In the genomic region with DNA sequence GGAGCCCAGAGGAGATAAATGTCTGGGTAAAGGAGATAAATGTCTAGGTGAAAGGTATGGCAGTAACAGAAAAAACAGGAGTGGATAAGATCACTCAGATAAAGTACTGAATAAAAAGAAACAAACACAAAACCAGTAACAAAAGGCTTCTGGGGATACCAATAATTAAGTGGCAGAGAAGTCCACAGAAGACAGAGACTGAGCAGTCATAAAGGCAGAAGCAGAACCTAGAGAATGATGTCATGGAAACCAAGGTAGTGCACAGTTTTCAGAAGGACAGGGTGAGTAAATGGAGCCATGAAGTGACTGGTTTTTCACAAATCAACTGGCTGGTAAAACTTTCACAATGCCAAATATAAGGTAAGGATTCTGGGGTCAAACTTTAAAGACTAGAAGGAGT, we compare ENCODE assay signal across 14 cellular contexts.
A peak's percentile ranks its signal among the peaks of the same experiment; 100 is the strongest.
DNase-seq lines count a peak whose midpoint lies in the region; ATAC-seq, FAIRE-seq and TF ChIP-seq lines count a peak whose summit lies in the region.
"Had no signal": no experiment of that assay in that cellular context is flagged by ENCODE, and none has a peak within 500 bp of the region (broad histone marks: within the 10 kb centered on the region; RNA-seq: fewer than 3 reads in every experiment).

No MANE protein-coding gene starts in this region.

- no peak for TF ChIP-seq POLR2A in H54 (IDR thresholded peaks at IDR 0.05; ENCODE audit: low read depth, low read length)

- ATAC-seq in GM18498 (IDR thresholded peaks at IDR 0.05; ENCODE audit: unreplicated experiment): peak; percentile 92
- peak; percentile 73 for ATAC-seq in GM19372 (IDR thresholded peaks at IDR 0.05; ENCODE audit: low read depth, unreplicated experiment)
- peak; percentile 86 for ATAC-seq in HG02642 (IDR thresholded peaks at IDR 0.05; ENCODE audit: poor library complexity, unreplicated experiment)
- peak; percentile 66 for ATAC-seq in HG03558 (IDR thresholded peaks at IDR 0.05; ENCODE audit: extremely low read depth, unreplicated experiment)
- no peak for ATAC-seq in SK-N-SH treated with all-trans-retinoic acid at 6 μM for 48 hours
- ATAC-seq: PC-3 had no signal

- no peak for FAIRE-seq in H54 (lab: Jason Lieb, UNC)

- DNase-seq in NCI-H1694 (lab: John Stamatoyannopoulos, UW): no peak
- DNase-seq in stimulated activated naive CD4-positive, alpha-beta T cell (lab: John Stamatoyannopoulos, UW): no peak
- DNase-seq in H54 (ENCODE audit: insufficient read length, low spot score): no peak
- DNase-seq: activated CD4-positive, alpha-beta T cell treated with anti-CD3 and anti-CD28 coated beads for 1 hour; activated effector memory CD4-positive, alpha-beta T cell treated with anti-CD3 and anti-CD28 coated beads, Interleukin-2, amount 50 U/mL, for 16 hours; central memory CD4-positive, alpha-beta T cell; head of caudate nucleus; PC-3; stimulated activated CD4-positive, alpha-beta T cell treated with anti-CD3 and anti-CD28 coated beads, Interleukin-4, amount 100 ng/mL, for 24 hours had no signal

TF ChIP-seq in SK-N-SH treated with all-trans-retinoic acid at 6 μM for 48 hours, 23 proteins besides CTCF, POLR2A, EP300 and RAD21:
- TF ChIP-seq ISL1 (CRISPR knock-in tag; IDR thresholded peaks at IDR 0.05): no peak
- no peak for TF ChIP-seq GLIS3 (CRISPR knock-in tag; IDR thresholded peaks at IDR 0.05)
- TF ChIP-seq ZNF565 (CRISPR knock-in tag; conservative IDR thresholded peaks at IDR 0.05; ENCODE audit: low read depth): no peak
- no peak for TF ChIP-seq PPARA (CRISPR knock-in tag; IDR thresholded peaks at IDR 0.05; ENCODE audit: borderline replicate concordance)
- TF ChIP-seq CSDC2 (CRISPR knock-in tag; IDR thresholded peaks at IDR 0.05): no peak
- TF ChIP-seq SNAI2 (CRISPR knock-in tag; IDR thresholded peaks at IDR 0.05): no peak
- TF ChIP-seq TCF4 (CRISPR knock-in tag; IDR thresholded peaks at IDR 0.05; ENCODE audit: borderline replicate concordance): no peak
- no peak for TF ChIP-seq ESRRG (CRISPR knock-in tag; IDR thresholded peaks at IDR 0.05)
- TF ChIP-seq ZFP30 (CRISPR knock-in tag; IDR thresholded peaks at IDR 0.05): no peak
- no peak for TF ChIP-seq ZC3H10 (CRISPR knock-in tag; IDR thresholded peaks at IDR 0.05)
- TF ChIP-seq, protein P1, sequence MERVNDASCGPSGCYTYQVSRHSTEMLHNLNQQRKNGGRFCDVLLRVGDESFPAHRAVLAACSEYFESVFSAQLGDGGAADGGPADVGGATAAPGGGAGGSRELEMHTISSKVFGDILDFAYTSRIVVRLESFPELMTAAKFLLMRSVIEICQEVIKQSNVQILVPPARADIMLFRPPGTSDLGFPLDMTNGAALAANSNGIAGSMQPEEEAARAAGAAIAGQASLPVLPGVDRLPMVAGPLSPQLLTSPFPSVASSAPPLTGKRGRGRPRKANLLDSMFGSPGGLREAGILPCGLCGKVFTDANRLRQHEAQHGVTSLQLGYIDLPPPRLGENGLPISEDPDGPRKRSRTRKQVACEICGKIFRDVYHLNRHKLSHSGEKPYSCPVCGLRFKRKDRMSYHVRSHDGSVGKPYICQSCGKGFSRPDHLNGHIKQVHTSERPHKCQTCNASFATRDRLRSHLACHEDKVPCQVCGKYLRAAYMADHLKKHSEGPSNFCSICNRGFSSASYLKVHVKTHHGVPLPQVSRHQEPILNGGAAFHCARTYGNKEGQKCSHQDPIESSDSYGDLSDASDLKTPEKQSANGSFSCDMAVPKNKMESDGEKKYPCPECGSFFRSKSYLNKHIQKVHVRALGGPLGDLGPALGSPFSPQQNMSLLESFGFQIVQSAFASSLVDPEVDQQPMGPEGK (CRISPR knock-in tag; IDR thresholded peaks at IDR 0.05; ENCODE audit: borderline replicate concordance): no peak
- no peak for TF ChIP-seq OSR1 (CRISPR knock-in tag; IDR thresholded peaks at IDR 0.05)
- TF ChIP-seq, protein P2, sequence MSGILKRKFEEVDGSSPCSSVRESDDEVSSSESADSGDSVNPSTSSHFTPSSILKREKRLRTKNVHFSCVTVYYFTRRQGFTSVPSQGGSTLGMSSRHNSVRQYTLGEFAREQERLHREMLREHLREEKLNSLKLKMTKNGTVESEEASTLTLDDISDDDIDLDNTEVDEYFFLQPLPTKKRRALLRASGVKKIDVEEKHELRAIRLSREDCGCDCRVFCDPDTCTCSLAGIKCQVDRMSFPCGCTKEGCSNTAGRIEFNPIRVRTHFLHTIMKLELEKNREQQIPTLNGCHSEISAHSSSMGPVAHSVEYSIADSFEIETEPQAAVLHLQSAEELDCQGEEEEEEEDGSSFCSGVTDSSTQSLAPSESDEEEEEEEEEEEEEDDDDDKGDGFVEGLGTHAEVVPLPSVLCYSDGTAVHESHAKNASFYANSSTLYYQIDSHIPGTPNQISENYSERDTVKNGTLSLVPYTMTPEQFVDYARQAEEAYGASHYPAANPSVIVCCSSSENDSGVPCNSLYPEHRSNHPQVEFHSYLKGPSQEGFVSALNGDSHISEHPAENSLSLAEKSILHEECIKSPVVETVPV (CRISPR knock-in tag; IDR thresholded peaks at IDR 0.05): no peak
